29 cellular contexts compared by ENCODE assay signal in the genomic region with DNA sequence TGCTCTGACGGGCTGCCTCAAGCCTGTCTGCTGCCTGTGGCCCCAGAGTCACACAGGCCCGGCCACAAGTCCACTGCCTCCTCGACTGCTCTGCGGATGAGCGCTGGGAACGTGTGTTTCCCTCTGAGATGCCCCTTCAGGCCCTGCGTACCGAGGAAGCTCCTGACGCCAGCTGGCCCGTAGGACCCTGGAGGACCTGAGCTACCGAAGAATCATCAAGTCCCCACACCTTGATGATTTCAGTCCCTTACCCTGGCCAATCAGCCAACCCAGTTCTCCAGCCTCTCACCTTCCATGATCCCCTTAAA.
"Had no signal": no experiment of that assay in that cellular context is flagged by ENCODE, and none has a peak within 500 bp of the region (broad histone marks: within the 10 kb centered on the region; RNA-seq: fewer than 3 reads in every experiment).

No MANE protein-coding gene starts in this region.

- H3K27me3 ChIP-seq: pancreas, right lobe of liver, testis had no signal

- ATAC-seq: effector memory CD8-positive, alpha-beta T cell; left cardiac atrium; left lung; naive thymus-derived CD4-positive, alpha-beta T cell; pancreas; right lobe of liver had no signal

- H3K27ac ChIP-seq: coronary artery, left lung, pancreas, right lobe of liver, stomach, testis, tibial artery had no signal

- H3K36me3 Mint-ChIP-seq: type B pancreatic cell had no signal

- FAIRE-seq: endometrium, frontal cortex, keratinocyte, pancreas, small intestine had no signal

- H3K36me3 ChIP-seq: left lung, pancreas, right lobe of liver, stomach, tibial artery had no signal

- H3K27ac Mint-ChIP-seq: effector memory CD8-positive, alpha-beta T cell; naive thymus-derived CD4-positive, alpha-beta T cell; nephron; progenitor cell of endocrine pancreas; type B pancreatic cell had no signal

- H3K4me3 ChIP-seq: coronary artery, left lung, pancreas, right lobe of liver, stomach, testis, tibial artery had no signal

- H3K9me3 ChIP-seq: left lung, pancreas, right lobe of liver, testis had no signal

- H3K9me3 Mint-ChIP-seq: effector memory CD8-positive, alpha-beta T cell; type B pancreatic cell had no signal

- DNase-seq: central memory CD4-positive, alpha-beta T cell; dermis blood vessel endothelial cell; effector memory CD8-positive, alpha-beta T cell; erythroblast; left cardiac atrium; mammary epithelial cell; mesendoderm; midbrain; naive thymus-derived CD4-positive, alpha-beta T cell; occipital lobe; small intestine; stimulated activated CD4-positive, alpha-beta T cell treated with anti-CD3 and anti-CD28 coated beads, Interleukin-12 subunit alpha, Interleukin-12 subunit beta, amount 100 ng/mL, for 4 hours; stimulated activated CD4-positive, alpha-beta T cell treated with anti-CD3 and anti-CD28 coated beads, Interleukin-1b, Interleukin-23, amount 100 ng/mL, for 48 hours; stimulated activated CD4-positive, alpha-beta T cell treated with anti-CD3 and anti-CD28 coated beads, Interleukin-4, amount 100 ng/mL, for 1 hour; stimulated activated CD8-positive, alpha-beta memory T cell treated with anti-CD3 and anti-CD28 coated beads, Interleukin-4, amount 100 ng/mL, for 48 hours; stimulated activated naive CD4-positive, alpha-beta T cell treated with Interleukin-2 at 50 U/mL for 16 hours; stomach; testis; tibial artery had no signal

- H3K4me1 ChIP-seq: left lung, pancreas, right lobe of liver, stomach, tibial artery had no signal

- H3K4me3 Mint-ChIP-seq: effector memory CD8-positive, alpha-beta T cell; naive thymus-derived CD4-positive, alpha-beta T cell; nephron; type B pancreatic cell had no signal
